Comparison of ENCODE assay signal across 8 cellular contexts in the genomic region with DNA sequence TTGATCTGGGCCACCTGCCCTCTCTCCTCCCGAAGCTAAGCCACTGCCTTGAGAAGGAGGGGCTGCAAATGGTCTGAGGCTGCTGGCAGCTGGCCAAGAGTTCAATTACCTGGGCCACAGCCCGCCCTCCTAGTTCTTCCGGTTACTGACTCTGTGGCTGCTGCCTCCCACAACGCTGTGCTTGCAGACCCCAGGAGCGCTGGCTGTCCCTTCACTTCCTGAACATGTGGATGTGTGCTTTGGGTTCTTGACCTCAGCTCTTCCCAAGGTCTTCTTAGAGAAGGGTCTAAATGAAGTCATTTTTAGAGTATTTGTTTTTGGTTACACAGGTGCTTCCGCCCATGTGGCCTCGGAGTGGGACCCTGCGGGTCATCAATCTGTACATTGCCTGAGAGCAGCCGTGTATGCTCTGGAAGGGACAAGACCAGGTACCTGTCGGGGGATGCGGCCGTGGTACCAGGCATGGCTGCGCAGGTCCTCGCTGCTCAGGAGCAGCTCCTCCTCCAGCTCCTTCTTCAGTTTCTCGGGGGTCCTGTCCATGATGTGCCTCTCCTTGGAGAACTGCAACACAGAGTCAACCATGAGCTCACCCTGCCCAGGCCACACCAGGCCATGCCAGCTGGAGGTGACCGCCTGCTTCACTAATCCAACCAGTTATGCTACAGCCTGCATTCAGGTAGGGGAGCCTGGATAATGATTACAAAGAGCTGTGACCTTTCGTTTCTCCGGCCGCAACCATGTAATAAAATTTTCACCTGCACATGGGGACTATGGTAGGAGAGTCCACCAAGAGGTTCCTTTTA.
A peak's percentile ranks its signal among the peaks of the same experiment; 100 is the strongest.
DNase-seq lines count a peak whose midpoint lies in the region; ATAC-seq, FAIRE-seq and TF ChIP-seq lines count a peak whose summit lies in the region.

No MANE protein-coding gene starts in this region.

- TF ChIP-seq RAD21 in GM12878 (IDR thresholded peaks at IDR 0.05; ENCODE audit: insufficient read depth, low read depth, low read length) = no peak

- peak; percentile 64 for DNase-seq in activated CD8-positive, alpha-beta memory T cell treated with anti-CD3 and anti-CD28 coated beads for 24 hours
- no peak for DNase-seq in activated CD8-positive, alpha-beta memory T cell treated with anti-CD3 and anti-CD28 coated beads, Interleukin-2, amount 50 U/mL, for 4 hours
- DNase-seq in NCI-H2081 treated with DMSO at 0.1 percent for 48 hours (lab: John Stamatoyannopoulos, UW) = peak; percentile 63
- peak; percentile 46 for DNase-seq in GM12878 (ENCODE audit: low read depth, low spot score)
- peak; percentile 82 to 94 (median 88) for DNase-seq in pancreas
- DNase-seq in hepatic stellate cell (ENCODE audit: low spot score) = no peak
- DNase-seq in SKM-1 (lab: John Stamatoyannopoulos, UW; ENCODE audit: unreplicated experiment) = no peak

- H3K79me2 ChIP-seq in GM12878 (ENCODE audit: control insufficient read depth, insufficient read depth, low read length) = no peaks in the 10 kb centered on the region

- peaks cover 6% of the 10 kb centered on the region for H4K20me1 ChIP-seq in GM12878 (ENCODE audit: control insufficient read depth, insufficient read depth)

- H3K4me3 ChIP-seq in GM12878 (no peak overlapping the region), pancreas (peak overlapping the region in 1 of 4 donors; percentile 27)

- H3K36me3 ChIP-seq in GM12878 (ENCODE audit: control insufficient read depth in 2 of 2, insufficient read depth in 2 of 2, low read length in 1 of 2) = no peaks in the 10 kb centered on the region
- no peaks in the 10 kb centered on the region for H3K36me3 ChIP-seq in pancreas

- no peak overlapping the region for H2AFZ ChIP-seq in GM12878 (ENCODE audit: control insufficient read depth, low read depth, low read length)

- no peaks in the 10 kb centered on the region for H3K9me3 ChIP-seq in GM12878 (replicated peaks; ENCODE audit: control insufficient read depth, insufficient read depth, low read length)
- no peaks in the 10 kb centered on the region for H3K9me3 ChIP-seq in pancreas

- RAD21 ChIA-PET in GM12878 (lab: Charles Lee; ENCODE audit: unreplicated experiment) = interaction anchor here (0.7 to 1.7 kb wide), 3 partner anchors 17 to 257 kb away, joined by 3 to 4 read pairs (median 3); no protein-coding TSS in a partner anchor

- no peak overlapping the region for H3K27ac ChIP-seq in GM12878 (ENCODE audit: control insufficient read depth, insufficient read depth)
- H3K27ac ChIP-seq in pancreas = peak overlapping the region; percentile 75 to 94 (median 90)

- peak; percentile 61 for FAIRE-seq in GM12878 (lab: Jason Lieb, UNC)
- FAIRE-seq in pancreas (lab: Jason Lieb, UNC) = no peak

- H3K27me3 ChIP-seq in GM12878 (replicated peaks in 1 of 2; ENCODE audit: control insufficient read depth in 2 of 2, insufficient read depth in 2 of 2, low read length in 1 of 2) (no peaks in the 10 kb centered on the region; a peak in 1 of 4 replicates), pancreas (no peaks in the 10 kb centered on the region)

- TF ChIP-seq EP300 in GM12878 (IDR thresholded peaks at IDR 0.05; ENCODE audit: borderline replicate concordance in 1 of 2, control insufficient read depth in 1 of 2, low read depth in 2 of 2, low read length in 2 of 2) = no peak

- 0 out of 2 replicates have a peak overlapping the region, but pooled peaks have one; percentile 22 for H3K4me2 ChIP-seq in GM12878 (ENCODE audit: control insufficient read depth, insufficient read depth)

- intact Hi-C loops in GM12878 (cut with micrococcal nuclease; ENCODE audit: unreplicated experiment) = no loop called here
- intact Hi-C loops in pancreas (cut with DNase I) = no loop called here

- H3K4me1 ChIP-seq in GM12878 (ENCODE audit: control insufficient read depth, insufficient read depth, low read length) = peaks cover 4% of the 10 kb centered on the region
- peaks cover 11 to 31% (median 29%) of the 10 kb centered on the region in 3 donors for H3K4me1 ChIP-seq in pancreas

- in situ Hi-C loops in GM12878 (cut with MboI) = no loop called here

- CTCF ChIA-PET in GM12878 (lab: Yijun Ruan, JAX) = interaction anchor here (0.6 to 2.9 kb wide), 7 partner anchors 15 to 252 kb away, joined by 3 to 12 read pairs (median 3); no protein-coding TSS in a partner anchor

- ATAC-seq in HG02973 (IDR thresholded peaks at IDR 0.05; ENCODE audit: unreplicated experiment) (peak; percentile 85), GM12878 (peak; percentile 83), pancreas (peak; percentile 78 to 87 (median 84))

- POLR2A ChIA-PET in GM12878 (lab: Charles Lee) = interaction anchor here (0.9 to 1.3 kb wide), 2 partner anchors 10 to 13 kb away, joined by 3 read pairs; no protein-coding TSS in a partner anchor

- no peak for TF ChIP-seq POLR2A in GM12878 (IDR thresholded peaks at IDR 0.05; ENCODE audit: low read depth, low read length)

- WGBS in GM12878 (ENCODE audit: insufficient coverage, insufficient replicate concordance, low lambda C conversion rate, missing lambda C conversion rate) = 66% methylated on average over 19 of the region's 19 CpGs
- 31 to 48% methylated on average over 19 of the region's 19 CpGs for WGBS in pancreas, 2 donors

- SMC1A ChIA-PET in GM12878 (lab: Charles Lee; ENCODE audit: uncharacterized antibody, unreplicated experiment) = interaction anchor here (0.7 to 1.9 kb wide), 10 partner anchors 9 to 254 kb away, joined by 3 to 6 read pairs (median 4); no protein-coding TSS in a partner anchor

- no TSS peak for BruUV-seq in GM12878 (replicated peaks; lab: Mats Ljungman, UMichigan)

- TF ChIP-seq CTCF in GM12878 (IDR thresholded peaks at IDR 0.05 in 2 of 3, conservative IDR thresholded peaks at IDR 0.05 in 1 of 3; ENCODE audit: control insufficient read depth in 2 of 3, extremely low read depth in 1 of 3, insufficient read depth in 1 of 3, low read depth in 3 of 3, low read length in 3 of 3) (no peak), pancreas (IDR thresholded peaks at IDR 0.05) (no peak)

- H3K9ac ChIP-seq in GM12878 (ENCODE audit: control insufficient read depth, insufficient read depth, low read length) = no peak overlapping the region

TF ChIP-seq in GM12878, 131 proteins besides CTCF, POLR2A, EP300 and RAD21 (continues in another document):
- TF ChIP-seq, protein P1, sequence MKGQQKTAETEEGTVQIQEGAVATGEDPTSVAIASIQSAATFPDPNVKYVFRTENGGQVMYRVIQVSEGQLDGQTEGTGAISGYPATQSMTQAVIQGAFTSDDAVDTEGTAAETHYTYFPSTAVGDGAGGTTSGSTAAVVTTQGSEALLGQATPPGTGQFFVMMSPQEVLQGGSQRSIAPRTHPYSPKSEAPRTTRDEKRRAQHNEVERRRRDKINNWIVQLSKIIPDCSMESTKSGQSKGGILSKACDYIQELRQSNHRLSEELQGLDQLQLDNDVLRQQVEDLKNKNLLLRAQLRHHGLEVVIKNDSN (IDR thresholded peaks at IDR 0.05; ENCODE audit: borderline replicate concordance, extremely low read length, insufficient read depth, low read depth, low read length) = no peak
- TF ChIP-seq, protein P2, sequence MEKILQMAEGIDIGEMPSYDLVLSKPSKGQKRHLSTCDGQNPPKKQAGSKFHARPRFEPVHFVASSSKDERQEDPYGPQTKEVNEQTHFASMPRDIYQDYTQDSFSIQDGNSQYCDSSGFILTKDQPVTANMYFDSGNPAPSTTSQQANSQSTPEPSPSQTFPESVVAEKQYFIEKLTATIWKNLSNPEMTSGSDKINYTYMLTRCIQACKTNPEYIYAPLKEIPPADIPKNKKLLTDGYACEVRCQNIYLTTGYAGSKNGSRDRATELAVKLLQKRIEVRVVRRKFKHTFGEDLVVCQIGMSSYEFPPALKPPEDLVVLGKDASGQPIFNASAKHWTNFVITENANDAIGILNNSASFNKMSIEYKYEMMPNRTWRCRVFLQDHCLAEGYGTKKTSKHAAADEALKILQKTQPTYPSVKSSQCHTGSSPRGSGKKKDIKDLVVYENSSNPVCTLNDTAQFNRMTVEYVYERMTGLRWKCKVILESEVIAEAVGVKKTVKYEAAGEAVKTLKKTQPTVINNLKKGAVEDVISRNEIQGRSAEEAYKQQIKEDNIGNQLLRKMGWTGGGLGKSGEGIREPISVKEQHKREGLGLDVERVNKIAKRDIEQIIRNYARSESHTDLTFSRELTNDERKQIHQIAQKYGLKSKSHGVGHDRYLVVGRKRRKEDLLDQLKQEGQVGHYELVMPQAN (conservative IDR thresholded peaks at IDR 0.05) = no peak
- no peak for TF ChIP-seq SMC3 (IDR thresholded peaks at IDR 0.05; ENCODE audit: borderline replicate concordance, low read length)
- TF ChIP-seq SMAD1 (IDR thresholded peaks at IDR 0.05; ENCODE audit: low read depth, partially characterized antibody) = peak; percentile 97
- TF ChIP-seq PAX5 (IDR thresholded peaks at IDR 0.05; ENCODE audit: borderline replicate concordance, low read depth, low read length) = peak; percentile 45; the same call in 1 of the 2 replicates
- no peak for TF ChIP-seq MTA3 (IDR thresholded peaks at IDR 0.05; ENCODE audit: borderline replicate concordance, low read length)
- no peak for TF ChIP-seq SUPT20H (IDR thresholded peaks at IDR 0.05; ENCODE audit: borderline replicate concordance, control insufficient read depth, low read depth, low read length)
- TF ChIP-seq NBN (IDR thresholded peaks at IDR 0.05) = no peak
- no peak; the same call in 1 of the 2 replicates for TF ChIP-seq TCF12 (IDR thresholded peaks at IDR 0.05; ENCODE audit: low read depth, low read length)
- no peak for TF ChIP-seq SRF (IDR thresholded peaks at IDR 0.05; ENCODE audit: low read depth in 2 of 2, low read length in 2 of 2)
- TF ChIP-seq ZSCAN29 (IDR thresholded peaks at IDR 0.05) = no peak
- peak in 1 of 2 experiments; percentile 40; a peak in 2 of 4 replicates for TF ChIP-seq IKZF2 (IDR thresholded peaks at IDR 0.05)
- TF ChIP-seq IKZF1 (conservative IDR thresholded peaks at IDR 0.05) = peak; percentile 24; the same call in 1 of the 2 replicates
- TF ChIP-seq NRF1 (conservative IDR thresholded peaks at IDR 0.05; ENCODE audit: low read depth, low read length) = no peak
- TF ChIP-seq FOXK2 (IDR thresholded peaks at IDR 0.05) = no peak
- no peak for TF ChIP-seq STAT1 (conservative IDR thresholded peaks at IDR 0.05)
- no peak for TF ChIP-seq ESRRA (IDR thresholded peaks at IDR 0.05; ENCODE audit: low read length)
- no peak for TF ChIP-seq WRNIP1 (IDR thresholded peaks at IDR 0.05; ENCODE audit: borderline replicate concordance, low read depth, low read length)
- no peak for TF ChIP-seq SIN3A (IDR thresholded peaks at IDR 0.05; ENCODE audit: low read depth, low read length)
- TF ChIP-seq SUZ12 (IDR thresholded peaks at IDR 0.05; ENCODE audit: unreplicated experiment) = no peak
- TF ChIP-seq RB1 (IDR thresholded peaks at IDR 0.05; ENCODE audit: borderline replicate concordance) = no peak
- TF ChIP-seq ZZZ3 (IDR thresholded peaks at IDR 0.05; ENCODE audit: control insufficient read depth, insufficient read length, low read depth) = no peak
- TF ChIP-seq POLR2AphosphoS2 (IDR thresholded peaks at IDR 0.05; ENCODE audit: low read depth, low read length) = no peak

Comparison
In these comparisons a context has a peak if more than half of its experiments do, and no peak if none do; other contexts are left out.
1. DNase-seq: peak in activated CD8-positive, alpha-beta memory T cell treated with anti-CD3 and anti-CD28 coated beads for 24 hours (single experiment), NCI-H2081 treated with DMSO at 0.1 percent for 48 hours (single experiment), GM12878 (single experiment) and pancreas (6 of 6); none in activated CD8-positive, alpha-beta memory T cell treated with anti-CD3 and anti-CD28 coated beads, Interleukin-2, amount 50 U/mL, for 4 hours (single experiment), hepatic stellate cell (single experiment) and SKM-1 (single experiment).
2. Peak in every context shown above with its lines, with median percentiles within 50 percentile points of each other: ATAC-seq.